Comparison of ENCODE assay signal across 8 cellular contexts in the genomic region with DNA sequence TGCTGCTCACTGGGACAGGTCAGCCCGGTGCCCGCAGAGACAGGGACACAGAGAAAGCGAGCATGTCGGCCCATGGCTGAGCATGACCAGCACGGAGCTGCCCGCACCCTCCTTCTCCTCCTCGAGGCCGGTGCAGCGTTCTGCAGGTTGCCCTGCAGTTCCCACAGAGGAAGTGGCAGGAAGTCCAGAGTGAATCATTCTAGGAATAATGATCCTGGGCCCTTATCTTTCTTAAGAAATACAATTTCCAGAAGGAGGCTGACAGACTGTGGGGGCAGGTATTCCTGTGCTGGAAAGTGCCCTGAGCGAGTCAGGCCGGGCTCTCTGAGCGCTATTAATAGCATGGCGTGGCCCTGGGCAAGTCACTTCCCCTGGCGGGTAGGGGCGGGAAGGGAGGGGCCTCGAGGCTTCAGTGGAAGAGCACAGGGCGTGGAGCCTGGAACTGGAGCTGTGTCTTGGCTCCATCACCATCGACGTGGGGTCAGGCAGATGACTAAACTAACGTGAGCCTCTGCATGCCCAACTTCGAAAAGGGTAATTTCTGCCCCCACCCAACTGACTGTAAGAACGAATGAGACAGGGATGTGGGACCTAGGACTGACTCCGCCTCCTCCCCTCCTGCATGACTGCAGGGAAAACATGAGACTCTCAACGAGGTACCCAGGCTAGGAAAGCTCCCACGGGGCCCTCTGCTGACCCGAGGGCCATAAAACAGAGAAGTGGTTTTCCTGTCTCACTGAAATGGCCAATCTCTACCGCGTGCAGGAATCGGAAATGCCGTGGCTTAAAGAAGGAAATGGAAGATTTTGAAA. TPM values are rescaled to one million over a fixed set of nuclear protein-coding genes. Genes with fewer than 3 reads are reported as not detected.
DNase-seq lines count a peak whose midpoint lies in the region; ATAC-seq, FAIRE-seq and TF ChIP-seq lines count a peak whose summit lies in the region.

No MANE protein-coding gene starts in this region.

- no peak for TF ChIP-seq POLR2A in NB4 (IDR thresholded peaks at IDR 0.05; ENCODE audit: extremely low read depth, insufficient read length)

- no peak for FAIRE-seq in urothelium cell line (lab: Jason Lieb, UNC)

- no peak for TF ChIP-seq CTCF in NB4 (IDR thresholded peaks at IDR 0.05; ENCODE audit: low read depth, low read length)
- TF ChIP-seq CTCF in omental fat pad (IDR thresholded peaks at IDR 0.05), result no peak

- H3K4me3 ChIP-seq in NB4 (ENCODE audit: low read depth, low read length), result no peak overlapping the region

- DNase-seq in EH (ENCODE audit: low read depth) (peak; percentile 89), NB4 (ENCODE audit: low read depth) (peak; percentile 91), fibroblast of peridontal ligament (ENCODE audit: extremely low read depth) (peak; percentile 56), omental fat pad (ENCODE audit: low spot score) (no peak), urothelium cell line (ENCODE audit: low spot score) (peak; percentile 84)
- peak; percentile 79 for DNase-seq in activated CD8-positive, alpha-beta memory T cell treated with anti-CD3 and anti-CD28 coated beads, Interleukin-2, amount 50 U/mL, for 48 hours

- ATAC-seq in omental fat pad (ENCODE audit: low FRiP score) (peak; percentile 71), GM18873 (IDR thresholded peaks at IDR 0.05; ENCODE audit: low FRiP score, unreplicated experiment) (no peak), HG03439 (IDR thresholded peaks at IDR 0.05; ENCODE audit: unreplicated experiment) (no peak)

RNA-seq across cellular contexts. Expression of a gene that starts 9.8 kb away (rescaled TPM):
- total RNA-seq in omental fat pad, result 100 to 1,000 TPM in 1 of 4 donors, 10 to 100 TPM in 3; 21.4 to 141 (median 41.7) TPM

RNA-seq across cellular contexts. Expression of a gene that starts 50.1 kb away (rescaled TPM):
- total RNA-seq in omental fat pad, result 10 to 100 TPM; 12.7 to 38.5 (median 22.2) TPM

RNA-seq across cellular contexts. Expression of a gene that starts 54.5 kb away (rescaled TPM):
- not detected for total RNA-seq in omental fat pad
